20 cellular contexts compared by ENCODE assay signal in genomic region chr16:2704166-2704982, GRCh38. TPM values are rescaled to one million over a fixed set of nuclear protein-coding genes. Genes with fewer than 3 reads are reported as not detected.
DNase-seq lines count a peak whose midpoint lies in the region; ATAC-seq and TF ChIP-seq lines count a peak whose summit lies in the region.
"Had no signal": no experiment of that assay in that cellular context is flagged by ENCODE, and none has a peak within 500 bp of the region (broad histone marks: within the 10 kb centered on the region; RNA-seq: fewer than 3 reads in every experiment).

No MANE protein-coding gene starts in this region.

- H4K8ac ChIP-seq in IMR-90 (ENCODE audit: low read depth in 2 of 2, low read length in 2 of 2), result no peak overlapping the region
- H4K8ac ChIP-seq in neuronal stem cell (ENCODE audit: low read depth, low read length), result no peak overlapping the region

- no peak overlapping the region for H2BK12ac ChIP-seq in neuronal stem cell (ENCODE audit: low read length)

- H2AK5ac ChIP-seq in IMR-90 (ENCODE audit: low read depth, low read length) (no peak overlapping the region), neuronal stem cell (ENCODE audit: low read depth, low read length) (no peak overlapping the region)

- H3K4ac ChIP-seq in IMR-90 (ENCODE audit: low read depth, low read length) (no peak overlapping the region), neuronal stem cell (ENCODE audit: low read length) (no peak overlapping the region)

- ATAC-seq in left cardiac atrium (no peak), IMR-90 (ENCODE audit: low read depth) (no peak), PC-3 (no peak)
- no peak for ATAC-seq in activated CD4-positive, alpha-beta T cell treated with anti-CD3 and anti-CD28 coated beads for 36 hours
- ATAC-seq: HCT116, HepG2 had no signal

- H3K27me3 ChIP-seq in left ventricle myocardium inferior (ENCODE audit: low read depth) (no peaks in the 10 kb centered on the region), IMR-90 (ENCODE audit: control insufficient read depth, insufficient read depth, low read length) (no peaks in the 10 kb centered on the region), neuronal stem cell (ENCODE audit: control insufficient read depth in 3 of 3, insufficient read depth in 3 of 3, low read depth in 1 of 3, low read length in 3 of 3) (no peaks in the 10 kb centered on the region), skeletal muscle tissue (ENCODE audit: control insufficient read depth in 3 of 3, insufficient read depth in 3 of 3, low read length in 3 of 3) (no peaks in the 10 kb centered on the region), PC-3 (ENCODE audit: low read length) (no peaks in the 10 kb centered on the region)

- no peak overlapping the region for H2AFZ ChIP-seq in IMR-90 (replicated peaks; ENCODE audit: low read length, poor library complexity)
- H2AFZ ChIP-seq in neuronal stem cell (ENCODE audit: low read length), result no peak overlapping the region
- no peak overlapping the region for H2AFZ ChIP-seq in PC-3 (ENCODE audit: low read length)

- intact Hi-C loops in left ventricle myocardium inferior (cut with micrococcal nuclease), result no loop called here
- intact Hi-C loops in left cardiac atrium (cut with DNase I), result no loop called here
- intact Hi-C loops in IMR-90 (cut with micrococcal nuclease), result no loop called here
- intact Hi-C loops in PC-3 (cut with micrococcal nuclease), result no loop called here
- intact Hi-C loops in activated CD4-positive, alpha-beta T cell treated with anti-CD3 and anti-CD28 coated beads for 36 hours (cut with DNase I, micrococcal nuclease), result no loop called here

- H3K4me3 ChIP-seq in left ventricle myocardium inferior (no peak overlapping the region), IMR-90 (ENCODE audit: insufficient read depth, low read depth, low read length) (no peak overlapping the region), neuronal stem cell (ENCODE audit: low read length in 2 of 2) (no peak overlapping the region), skeletal muscle tissue (ENCODE audit: low read length in 3 of 3) (no peak overlapping the region), PC-3 (ENCODE audit: low read length) (no peak overlapping the region)

- H2BK15ac ChIP-seq in IMR-90 (ENCODE audit: low read depth, low read length) (no peak overlapping the region), neuronal stem cell (ENCODE audit: low read length) (no peak overlapping the region)

- H4K91ac ChIP-seq in IMR-90 (ENCODE audit: insufficient read depth, low read depth, low read length) (no peak overlapping the region), neuronal stem cell (ENCODE audit: low read depth, low read length, poor library complexity) (no peak overlapping the region)

- H3K27ac Mint-ChIP-seq in activated CD4-positive, alpha-beta T cell treated with anti-CD3 and anti-CD28 coated beads for 36 hours, result no peak overlapping the region
- H3K27ac Mint-ChIP-seq: CD4-positive, alpha-beta T cell; HFFc6 had no signal

- 95% methylated on average over 19 of the region's 33 CpGs; no CpG with 5 or more reads in 1 of the 2 experiments for WGBS in IMR-90 (ENCODE audit: extremely low coverage in 2 of 2, insufficient read length in 1 of 2), 2 experiments
- no CpG with 5 or more reads among the region's 33 CpGs for WGBS in neuronal stem cell (ENCODE audit: extremely low coverage in 2 of 2, insufficient read length in 2 of 2, insufficient replicate concordance in 1 of 2), 2 donors

- no peaks in the 10 kb centered on the region; the same call in 1 of the 2 replicates for H3K9me1 ChIP-seq in IMR-90 (ENCODE audit: insufficient read depth, low read length)

- in situ Hi-C loops in IMR-90 (cut with MboI; ENCODE audit: low sequenced_read_pairs), result no loop called here

- H3K36me3 ChIP-seq in left ventricle myocardium inferior (peaks cover 80% of the 10 kb centered on the region), IMR-90 (ENCODE audit: control insufficient read depth, insufficient read depth, low read length) (peaks cover 61% of the 10 kb centered on the region), neuronal stem cell (replicated peaks in 1 of 2; ENCODE audit: control insufficient read depth in 2 of 2, insufficient read depth in 2 of 2, low read length in 2 of 2) (peaks cover 29 to 71% of the 10 kb centered on the region in 2 donors), skeletal muscle tissue (ENCODE audit: control insufficient read depth in 3 of 3, insufficient read depth in 3 of 3, low read length in 3 of 3) (peaks cover 41 to 52% (median 45%) of the 10 kb centered on the region in 3 donors), PC-3 (ENCODE audit: low read depth, low read length) (no peaks in the 10 kb centered on the region; the same call in 1 of the 2 replicates)

- no TSS peak for BruUV-seq in IMR-90 (replicated peaks; lab: Mats Ljungman, UMichigan)
- no TSS peak for BruUV-seq in PC-3 (replicated peaks; lab: Mats Ljungman, UMichigan)

- H3K9me2 ChIP-seq in PC-3 (replicated peaks; ENCODE audit: low read length), result no peaks in the 10 kb centered on the region

- CTCF ChIA-PET in IMR-90 (lab: Yijun Ruan, JAX) (no interaction called here), PC-3 (lab: Charles Lee) (no interaction called here)
- CTCF ChIA-PET in activated CD4-positive, alpha-beta T cell treated with anti-CD3 and anti-CD28 coated beads for 36 hours (lab: Charles Lee), result interaction anchor here (0.7 kb wide), 2 partner anchors 207 to 795 kb away, joined by 4 read pairs; no protein-coding TSS in a partner anchor

- peaks cover 0 to 8% of the 10 kb centered on the region in 2 experiments; a peak in 2 of 4 replicates for H3K79me1 ChIP-seq in IMR-90 (ENCODE audit: low read depth in 1 of 2, low read length in 2 of 2)
- H3K79me1 ChIP-seq in neuronal stem cell (ENCODE audit: low read depth, low read length), result peaks cover 12% of the 10 kb centered on the region

- no peak overlapping the region for H3K56ac ChIP-seq in IMR-90 (ENCODE audit: extremely low read depth, insufficient read depth, low read length)

- no peaks in the 10 kb centered on the region for H3K9me3 Mint-ChIP-seq in activated CD4-positive, alpha-beta T cell treated with anti-CD3 and anti-CD28 coated beads for 36 hours (ENCODE audit: low read depth)
- H3K9me3 Mint-ChIP-seq: CD4-positive, alpha-beta T cell; HFFc6 had no signal

- peaks cover 9% of the 10 kb centered on the region for H3K36me3 Mint-ChIP-seq in activated CD4-positive, alpha-beta T cell treated with anti-CD3 and anti-CD28 coated beads for 36 hours (ENCODE audit: low read depth)

- H3K4me1 Mint-ChIP-seq in activated CD4-positive, alpha-beta T cell treated with anti-CD3 and anti-CD28 coated beads for 36 hours, result no peaks in the 10 kb centered on the region

- H4K5ac ChIP-seq in IMR-90 (ENCODE audit: low read depth, low read length), result no peak overlapping the region

- POLR2A ChIA-PET in IMR-90 (lab: Charles Lee; ENCODE audit: unreplicated experiment) (no interaction called here), PC-3 (lab: Charles Lee; ENCODE audit: unreplicated experiment) (no interaction called here)
- POLR2A ChIA-PET in activated CD4-positive, alpha-beta T cell treated with anti-CD3 and anti-CD28 coated beads for 36 hours (lab: Charles Lee), result no interaction called here

- H3K23ac ChIP-seq in IMR-90 (ENCODE audit: low read depth, low read length) (no peak overlapping the region), neuronal stem cell (ENCODE audit: low read depth, low read length, poor library complexity) (no peak overlapping the region)

- H3K4me2 ChIP-seq in IMR-90 (ENCODE audit: low read depth, low read length) (no peak overlapping the region), neuronal stem cell (ENCODE audit: insufficient read depth, low read length, poor library complexity, severe bottlenecking) (no peak overlapping the region), PC-3 (ENCODE audit: low read length) (no peak overlapping the region)

- H3K27me3 Mint-ChIP-seq in activated CD4-positive, alpha-beta T cell treated with anti-CD3 and anti-CD28 coated beads for 36 hours, result no peaks in the 10 kb centered on the region
- H3K27me3 Mint-ChIP-seq: CD4-positive, alpha-beta T cell had no signal

- H4K20me1 ChIP-seq in IMR-90 (ENCODE audit: insufficient read depth, low read length) (no peaks in the 10 kb centered on the region; the same call in none of the 2 replicates), PC-3 (ENCODE audit: low read length) (no peaks in the 10 kb centered on the region)

- no peak for TF ChIP-seq POLR2A in IMR-90 (IDR thresholded peaks at IDR 0.05; ENCODE audit: low read depth, low read length)

- H3K18ac ChIP-seq in IMR-90 (ENCODE audit: low read depth, low read length) (no peak overlapping the region), neuronal stem cell (ENCODE audit: low read length) (no peak overlapping the region)

- no peak overlapping the region for H3K14ac ChIP-seq in IMR-90 (replicated peaks; ENCODE audit: low read depth, low read length)
- H3K14ac ChIP-seq in neuronal stem cell (ENCODE audit: low read length), result peak overlapping the region; percentile 56

- H2BK20ac ChIP-seq in IMR-90 (ENCODE audit: low read depth, low read length), result no peak overlapping the region

- no peaks in the 10 kb centered on the region for H3K9me3 ChIP-seq in left ventricle myocardium inferior (replicated peaks)
- H3K9me3 ChIP-seq in IMR-90 (ENCODE audit: control insufficient read depth, insufficient read depth, low read length), result no peaks in the 10 kb centered on the region
- H3K9me3 ChIP-seq in neuronal stem cell (replicated peaks in 1 of 2; ENCODE audit: control insufficient read depth in 2 of 2, insufficient read depth in 1 of 2, low read depth in 1 of 2, low read length in 2 of 2), result no peaks in the 10 kb centered on the region
- no peaks in the 10 kb centered on the region for H3K9me3 ChIP-seq in skeletal muscle tissue (ENCODE audit: control insufficient read depth in 3 of 3, low read length in 3 of 3)
- H3K9me3 ChIP-seq in PC-3 (ENCODE audit: low read length), result no peaks in the 10 kb centered on the region
- H3K9me3 ChIP-seq: Caco-2 had no signal

- peak overlapping the region; percentile 55 for H2AK9ac ChIP-seq in IMR-90 (replicated peaks; ENCODE audit: low read depth, low read length, poor library complexity)

- DNase-seq in left ventricle myocardium inferior (no peak), left cardiac atrium (no peak), IMR-90 (no peak), neuronal stem cell (ENCODE audit: low spot score) (no peak), SIG-M5 (lab: John Stamatoyannopoulos, UW) (no peak), PC-3 (no peak)
- no peak for DNase-seq in activated CD4-positive, alpha-beta T cell treated with anti-CD3 and anti-CD28 coated beads for 36 hours
- DNase-seq: 8988T; Caco-2; CD4-positive, alpha-beta T cell; DMS153; DMS79; GDM1; GOT3; H7; HFFc6 had no signal

- no peak overlapping the region for H3K9ac ChIP-seq in IMR-90 (ENCODE audit: low read depth, low read length)
- no peak overlapping the region for H3K9ac ChIP-seq in neuronal stem cell (ENCODE audit: low read depth, low read length, poor library complexity)
- peak overlapping the region in 2 of 3 donors; percentile 25 to 53 for H3K9ac ChIP-seq in skeletal muscle tissue (ENCODE audit: low read depth in 1 of 3, low read length in 3 of 3)
- no peak overlapping the region for H3K9ac ChIP-seq in PC-3 (ENCODE audit: low read length)

- no peaks in the 10 kb centered on the region for H3K79me2 ChIP-seq in PC-3 (ENCODE audit: low read length)

- no peak overlapping the region for H3K4me3 Mint-ChIP-seq in activated CD4-positive, alpha-beta T cell treated with anti-CD3 and anti-CD28 coated beads for 36 hours
- H3K4me3 Mint-ChIP-seq: CD4-positive, alpha-beta T cell; HFFc6 had no signal

- H3K4me1 ChIP-seq in left ventricle myocardium inferior (peaks cover 28% of the 10 kb centered on the region), IMR-90 (ENCODE audit: control insufficient read depth, insufficient read depth, low read length) (no peaks in the 10 kb centered on the region), neuronal stem cell (ENCODE audit: control insufficient read depth in 2 of 2, insufficient read depth in 1 of 2, low read depth in 1 of 2, low read length in 2 of 2) (no peaks in the 10 kb centered on the region), skeletal muscle tissue (ENCODE audit: control insufficient read depth in 3 of 3, insufficient read depth in 3 of 3, low read length in 3 of 3) (peaks cover 35 to 50% (median 43%) of the 10 kb centered on the region in 3 donors), PC-3 (ENCODE audit: insufficient read depth, low read length) (no peaks in the 10 kb centered on the region)
- H3K4me1 ChIP-seq: Caco-2 had no signal

- no peak for TF ChIP-seq CTCF in left ventricle myocardium inferior (IDR thresholded peaks at IDR 0.05; ENCODE audit: borderline replicate concordance)
- no peak for TF ChIP-seq CTCF in IMR-90 (conservative IDR thresholded peaks at IDR 0.05; ENCODE audit: low read depth, low read length)
- TF ChIP-seq CTCF in PC-3 (conservative IDR thresholded peaks at IDR 0.05; ENCODE audit: low read depth, low read length), result no peak

- no peak for TF ChIP-seq RAD21 in IMR-90 (IDR thresholded peaks at IDR 0.05; ENCODE audit: low read length)

- dilution Hi-C loops in IMR-90 (cut with HindIII; ENCODE audit: low sequenced_read_pairs, unreplicated experiment), result no loop called here

- peak overlapping the region; percentile 73 for H3K27ac ChIP-seq in left ventricle myocardium inferior (replicated peaks)
- H3K27ac ChIP-seq in IMR-90 (ENCODE audit: insufficient read depth, low read length), result no peak overlapping the region
- H3K27ac ChIP-seq in neuronal stem cell (replicated peaks; ENCODE audit: low read length), result no peak overlapping the region
- H3K27ac ChIP-seq in skeletal muscle tissue (ENCODE audit: low read depth, low read length), result peak overlapping the region; percentile 60
- no peak overlapping the region for H3K27ac ChIP-seq in PC-3 (ENCODE audit: low read length)

- no peaks in the 10 kb centered on the region for H3F3A ChIP-seq in PC-3 (ENCODE audit: low read length, unreplicated experiment)

- no peak overlapping the region for H2BK5ac ChIP-seq in IMR-90 (ENCODE audit: low read depth, low read length, poor library complexity, severe bottlenecking)
- no peak overlapping the region for H2BK5ac ChIP-seq in neuronal stem cell (ENCODE audit: low read length)

- H2BK120ac ChIP-seq in IMR-90 (ENCODE audit: low read depth, low read length) (no peak overlapping the region), neuronal stem cell (ENCODE audit: low read depth, low read length) (no peak overlapping the region)

RNA-seq across cellular contexts. Expression of gene PRSS27, which starts 15.7 kb away (rescaled TPM):
- total RNA-seq in left ventricle myocardium inferior (0.11 TPM), left cardiac atrium (under 1 TPM; 0.44 to 0.65 TPM), IMR-90 (2012; rRNA removed) (under 0.01 TPM in 2 replicates), skeletal muscle tissue (not detected), PC-3 (2014; rRNA removed) (1.2 TPM in 1 of 2 replicates, not detected in the other)
- polyA plus RNA-seq in IMR-90 (2012; rRNA removed), result 0.58 and 0.83 TPM in 2 replicates
- 0.86 and 1.1 TPM in 2 replicates for polyA plus RNA-seq in IMR-90 (2012; cell fraction: cytosol; rRNA removed)
- 2.5 and 3.2 TPM in 2 replicates for polyA plus RNA-seq in IMR-90 (2012; cell fraction: nucleus; rRNA removed; ENCODE audit: low replicate concordance)
- 3.6 TPM for polyA plus RNA-seq in neuronal stem cell (2013, experiment 1 of 2)
- polyA plus RNA-seq in neuronal stem cell (2013, experiment 2 of 2), result 3.8 TPM
- total RNA-seq in activated CD4-positive, alpha-beta T cell treated with anti-CD3 and anti-CD28 coated beads for 36 hours, result 1 to 10 TPM; 2.3 to 2.4 TPM
- total RNA-seq: Daoy had no signal

RNA-seq across cellular contexts. Expression of gene KCTD5, which starts 22.1 kb away (rescaled TPM):
- 10.2 TPM for total RNA-seq in left ventricle myocardium inferior
- 10 to 100 TPM; 11.6 to 15.2 TPM for total RNA-seq in left cardiac atrium
- total RNA-seq in IMR-90 (2012; rRNA removed), result 17.2 and 19.4 TPM in 2 replicates
- 38.9 and 56.2 TPM in 2 replicates for polyA plus RNA-seq in IMR-90 (2012; rRNA removed)
- 31.6 and 39.2 TPM in 2 replicates for polyA plus RNA-seq in IMR-90 (2012; cell fraction: cytosol; rRNA removed)
- polyA plus RNA-seq in IMR-90 (2012; cell fraction: nucleus; rRNA removed; ENCODE audit: low replicate concordance), result 21.2 and 23.8 TPM in 2 replicates
- 26.1 TPM for polyA plus RNA-seq in neuronal stem cell (2013, experiment 1 of 2)
- 27.0 TPM for polyA plus RNA-seq in neuronal stem cell (2013, experiment 2 of 2)
- 13.6 TPM for total RNA-seq in skeletal muscle tissue
- total RNA-seq in PC-3 (2014; rRNA removed), result 52.2 and 62.1 TPM in 2 replicates
- 10 to 100 TPM; 24.0 to 26.2 TPM for total RNA-seq in activated CD4-positive, alpha-beta T cell treated with anti-CD3 and anti-CD28 coated beads for 36 hours

RNA-seq across cellular contexts. Expression of gene SRRM2, which starts 48.1 kb away (rescaled TPM):
- 251 TPM for total RNA-seq in left ventricle myocardium inferior
- total RNA-seq in left cardiac atrium, result 100 to 1,000 TPM; 266 to 321 TPM
- 20.3 and 21.1 TPM in 2 replicates for total RNA-seq in IMR-90 (2012; rRNA removed)
- 300 and 301 TPM in 2 replicates for polyA plus RNA-seq in IMR-90 (2012; rRNA removed)
- 57.1 and 150 TPM in 2 replicates for polyA plus RNA-seq in IMR-90 (2012; cell fraction: cytosol; rRNA removed)
- polyA plus RNA-seq in IMR-90 (2012; cell fraction: nucleus; rRNA removed; ENCODE audit: low replicate concordance), result 949 and 1,549 TPM in 2 replicates
- 516 TPM for polyA plus RNA-seq in neuronal stem cell (2013, experiment 1 of 2)
- polyA plus RNA-seq in neuronal stem cell (2013, experiment 2 of 2), result 512 TPM
- total RNA-seq in skeletal muscle tissue, result 70.5 TPM
- 72.6 and 182 TPM in 2 replicates for total RNA-seq in PC-3 (2014; rRNA removed)
- total RNA-seq in activated CD4-positive, alpha-beta T cell treated with anti-CD3 and anti-CD28 coated beads for 36 hours, result 100 to 1,000 TPM; 517 to 598 TPM

Comparison
In these comparisons a context has a peak if more than half of its experiments do, and no peak if none do; other contexts are left out.
1. H3K27ac ChIP-seq: peak in left ventricle myocardium inferior (single experiment) and skeletal muscle tissue (single experiment); none in IMR-90 (single experiment), neuronal stem cell (single experiment) and PC-3 (single experiment).
2. H3K9ac ChIP-seq: peak in skeletal muscle tissue (2 of 3); none in IMR-90 (single experiment), neuronal stem cell (single experiment) and PC-3 (single experiment).